In genomic region chr1:23558140-23558871, GRCh38 we compare ENCODE assay signal across 8 cellular contexts. TPM values are rescaled to one million over a fixed set of nuclear protein-coding genes. Genes with fewer than 3 reads are reported as not detected.
DNase-seq lines count a peak whose midpoint lies in the region; ATAC-seq and TF ChIP-seq lines count a peak whose summit lies in the region.

No MANE protein-coding gene starts in this region.

- H3K4me3 Mint-ChIP-seq in chondrocyte (ENCODE audit: unreplicated experiment), result peak overlapping the region; percentile 91

- no peaks in the 10 kb centered on the region for H3K9me2 ChIP-seq in SU-DHL-6 (replicated peaks; ENCODE audit: insufficient read depth, low read length)

- no peaks in the 10 kb centered on the region for H3K27me3 Mint-ChIP-seq in chondrocyte (ENCODE audit: low read depth)

- H3K27me3 ChIP-seq in HL-60 (ENCODE audit: insufficient read depth, poor library complexity, severe bottlenecking), result peaks cover 73% of the 10 kb centered on the region
- no peaks in the 10 kb centered on the region for H3K27me3 ChIP-seq in SU-DHL-6 (ENCODE audit: low read length)
- H3K27me3 ChIP-seq in lung (ENCODE audit: control insufficient read depth, insufficient read depth), result no peaks in the 10 kb centered on the region
- no peaks in the 10 kb centered on the region for H3K27me3 ChIP-seq in thoracic aorta (replicated peaks; ENCODE audit: insufficient read depth)

- no peak overlapping the region for H2AFZ ChIP-seq in SU-DHL-6 (ENCODE audit: low read depth, low read length, severe bottlenecking)

- peaks cover 77% of the 10 kb centered on the region for H3K4me1 Mint-ChIP-seq in chondrocyte (ENCODE audit: low read depth)

- H3K4me1 ChIP-seq in lung (ENCODE audit: control insufficient read depth in 2 of 2, insufficient read depth in 2 of 2, low read length in 2 of 2), result peaks cover 9% of the 10 kb centered on the region in 2 donors
- peaks cover 35 to 42% of the 10 kb centered on the region in 2 donors for H3K4me1 ChIP-seq in thoracic aorta (ENCODE audit: control insufficient read depth in 1 of 2, low read depth in 2 of 2)

- no peak for ATAC-seq in lung (ENCODE audit: insufficient read depth, low FRiP score)
- no peak for ATAC-seq in thoracic aorta (ENCODE audit: insufficient number of reproducible peaks, low FRiP score, low read depth)
- ATAC-seq in GM21381 (IDR thresholded peaks at IDR 0.05; ENCODE audit: unreplicated experiment), result no peak

- peaks cover 45% of the 10 kb centered on the region for H3F3A ChIP-seq in SU-DHL-6 (ENCODE audit: insufficient read depth)

- no peak for TF ChIP-seq CTCF in C4-2B (conservative IDR thresholded peaks at IDR 0.05)
- TF ChIP-seq CTCF in HL-60 (IDR thresholded peaks at IDR 0.05; ENCODE audit: insufficient read depth, low read length), result no peak
- TF ChIP-seq CTCF in SU-DHL-6 (IDR thresholded peaks at IDR 0.05; ENCODE audit: insufficient read depth, low read length, poor library complexity, severe bottlenecking), result no peak
- TF ChIP-seq CTCF in chondrocyte (IDR thresholded peaks at IDR 0.05), result no peak
- TF ChIP-seq CTCF in lung (IDR thresholded peaks at IDR 0.05; ENCODE audit: control extremely low read depth, extremely low read depth), result no peak
- TF ChIP-seq CTCF in thoracic aorta (IDR thresholded peaks at IDR 0.05), result no peak

- no peaks in the 10 kb centered on the region for H4K20me1 ChIP-seq in SU-DHL-6 (ENCODE audit: low read depth, low read length)

- WGBS in lung, 2 donors, result 3 to 8% methylated on average over 17 to 34 of the region's 34 CpGs

- peak overlapping the region; percentile 99 for H3K27ac Mint-ChIP-seq in chondrocyte (ENCODE audit: unreplicated experiment)

- peaks cover 8% of the 10 kb centered on the region for H3K36me3 Mint-ChIP-seq in chondrocyte (ENCODE audit: low read depth)

- H3K9me3 Mint-ChIP-seq in chondrocyte (ENCODE audit: low read depth), result no peaks in the 10 kb centered on the region

- no peaks in the 10 kb centered on the region for H3K9me3 ChIP-seq in SU-DHL-6 (ENCODE audit: insufficient read depth, low read length)
- H3K9me3 ChIP-seq in lung (ENCODE audit: control insufficient read depth in 2 of 2, insufficient read depth in 1 of 2, low read length in 1 of 2), result no peaks in the 10 kb centered on the region
- no peaks in the 10 kb centered on the region for H3K9me3 ChIP-seq in thoracic aorta

- DNase-seq in HL-60 (ENCODE audit: low read depth in 1 of 2, low spot score in 1 of 2) (no peak), chondrocyte (ENCODE audit: low spot score) (no peak), lung (ENCODE audit: low spot score) (peak; percentile 71), thoracic aorta (ENCODE audit: low spot score) (no peak), midbrain (lab: John Stamatoyannopoulos, UW) (no peak)

- peak overlapping the region; percentile 82 for H3K4me2 ChIP-seq in SU-DHL-6 (ENCODE audit: low read depth, low read length, poor library complexity, severe bottlenecking)

- H3K27ac ChIP-seq in C4-2B (peak overlapping the region; percentile 99), HL-60 (replicated peaks) (no peak overlapping the region), SU-DHL-6 (ENCODE audit: low read depth, low read length) (peak overlapping the region; percentile 86), lung (ENCODE audit: low read depth in 1 of 2, low read length in 1 of 2) (peak overlapping the region; percentile 86 to 98), thoracic aorta (peak overlapping the region; percentile 92 to 94)

- H3K36me3 ChIP-seq in SU-DHL-6 (ENCODE audit: low read length) (no peaks in the 10 kb centered on the region), lung (ENCODE audit: control insufficient read depth in 2 of 2, insufficient read depth in 2 of 2, low read length in 2 of 2) (no peaks in the 10 kb centered on the region), thoracic aorta (peaks cover 13% of the 10 kb centered on the region)

- peak overlapping the region; percentile 88 for H3K9ac ChIP-seq in SU-DHL-6 (ENCODE audit: low read length)

- H3K4me3 ChIP-seq in HL-60 (replicated peaks; ENCODE audit: insufficient read depth, low read length) (peak overlapping the region; percentile 33), SU-DHL-6 (ENCODE audit: insufficient read depth, low read length, poor library complexity, severe bottlenecking) (peak overlapping the region; percentile 84), lung (peak overlapping the region; percentile 89), thoracic aorta (peak overlapping the region; percentile 93)

- peaks cover 9% of the 10 kb centered on the region for H3K79me2 ChIP-seq in SU-DHL-6 (ENCODE audit: insufficient read depth, low read length)

RNA-seq across cellular contexts. Expression of gene ID3, which starts 1.0 kb away (rescaled TPM):
- total RNA-seq in chondrocyte, result 81.8 to 330 TPM (median 83.5 TPM) in 3 replicates
- 100 to 1,000 TPM; 119 to 192 TPM for total RNA-seq in lung
- polyA plus RNA-seq in lung, result 100 to 1,000 TPM; 134 to 275 TPM
- total RNA-seq in thoracic aorta, result 100 to 1,000 TPM; 309 to 692 TPM

RNA-seq across cellular contexts. Expression of gene E2F2, which starts 27.3 kb away (rescaled TPM):
- total RNA-seq in chondrocyte, result 0.72 to 4.3 TPM (median 0.87 TPM) in 3 replicates
- 1 to 10 TPM; 1.7 to 4.9 TPM for total RNA-seq in lung
- polyA plus RNA-seq in lung, result 1 to 10 TPM in 1 of 2 donors, under 1 TPM in 1; 0.83 to 1.2 TPM
- under 1 TPM; 0.14 to 0.35 TPM for total RNA-seq in thoracic aorta

Comparison
In these comparisons a context has a peak if more than half of its experiments do, and no peak if none do; other contexts are left out.
1. H3K4me3 ChIP-seq: peak in every context shown above with its lines; median percentile 93 in thoracic aorta; 89 in lung; 84 in SU-DHL-6; 33 in HL-60.